ENCODE assay signal across 8 cellular contexts in the genomic region with DNA sequence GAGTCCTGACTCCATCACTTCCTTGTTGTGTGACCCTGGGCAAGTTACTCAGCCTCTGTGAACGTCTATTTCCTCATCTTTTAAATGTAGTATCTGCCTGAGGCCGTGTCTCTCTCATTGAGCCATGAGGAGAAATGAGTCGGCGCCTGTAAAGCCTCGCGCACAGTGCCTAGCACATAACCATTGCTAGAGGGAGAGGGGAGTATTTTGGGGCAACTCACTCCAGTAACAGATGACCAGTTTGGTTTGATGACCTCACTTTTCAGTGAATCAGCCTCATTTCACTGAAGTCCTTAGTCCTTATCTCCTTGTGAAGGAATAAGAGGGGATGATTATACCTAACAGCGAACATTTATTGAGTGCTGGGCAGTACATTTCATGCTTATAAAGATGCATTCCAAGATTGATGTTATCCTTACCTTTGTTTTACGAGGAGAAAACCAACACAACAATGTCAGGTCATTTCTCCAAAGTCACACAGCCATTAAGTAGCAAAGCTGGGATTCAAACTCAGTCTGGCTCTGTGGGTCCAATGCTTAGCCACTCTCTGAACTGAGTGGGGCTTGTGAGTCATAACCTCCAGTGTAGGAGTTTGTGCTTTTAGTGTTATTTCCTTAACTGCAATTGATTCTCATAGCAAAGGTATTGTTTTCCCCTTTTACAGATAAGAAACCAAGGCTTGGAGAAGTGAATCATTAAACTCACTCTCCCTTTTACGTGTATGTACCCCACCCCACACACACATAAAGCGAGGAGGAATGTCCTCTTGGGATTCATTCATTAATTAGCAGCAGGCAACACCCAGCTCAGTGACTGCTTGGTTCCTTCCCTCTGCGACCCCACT. TPM values are rescaled to one million over a fixed set of nuclear protein-coding genes. Genes with fewer than 3 reads are reported as not detected.
A peak's percentile ranks its signal among the peaks of the same experiment; 100 is the strongest.
DNase-seq lines count a peak whose midpoint lies in the region; ATAC-seq and TF ChIP-seq lines count a peak whose summit lies in the region.

No MANE protein-coding gene starts in this region.

- no peaks in the 10 kb centered on the region for H3K9me3 ChIP-seq in neutrophil

- peaks cover 53 to 64% of the 10 kb centered on the region in 2 experiments for H3K4me1 ChIP-seq in neutrophil (ENCODE audit: control insufficient read depth in 1 of 2, insufficient read depth in 1 of 2, low read depth in 1 of 2, low read length in 1 of 2)

- H3K9me3 Mint-ChIP-seq in activated naive CD8-positive, alpha-beta T cell treated with anti-CD3 and anti-CD28 coated beads, Interleukin-2, amount 50 U/mL, for 24 hours, result no peaks in the 10 kb centered on the region

- H3K36me3 Mint-ChIP-seq in activated naive CD8-positive, alpha-beta T cell treated with anti-CD3 and anti-CD28 coated beads, Interleukin-2, amount 50 U/mL, for 24 hours (ENCODE audit: low read depth), result peaks cover 5% of the 10 kb centered on the region

- DNase-seq in GM04504 (ENCODE audit: low read depth) (peak; percentile 66), LHCN-M2 (ENCODE audit: low read depth) (peak; percentile 29), DMS114 treated with DMSO at 0.1 percent for 48 hours (lab: John Stamatoyannopoulos, UW; ENCODE audit: unreplicated experiment) (no peak), substantia nigra (lab: John Stamatoyannopoulos, UW) (no peak)
- peak; percentile 50 for DNase-seq in activated naive CD8-positive, alpha-beta T cell treated with anti-CD3 and anti-CD28 coated beads, Interleukin-2, amount 50 U/mL, for 24 hours

- H3K27me3 ChIP-seq in neutrophil, result no peaks in the 10 kb centered on the region

- H3K27me3 Mint-ChIP-seq in activated naive CD8-positive, alpha-beta T cell treated with anti-CD3 and anti-CD28 coated beads, Interleukin-2, amount 50 U/mL, for 24 hours, result no peaks in the 10 kb centered on the region

- no peaks in the 10 kb centered on the region for H3K36me3 ChIP-seq in neutrophil

- peak overlapping the region; percentile 99 for H3K27ac Mint-ChIP-seq in activated naive CD8-positive, alpha-beta T cell treated with anti-CD3 and anti-CD28 coated beads, Interleukin-2, amount 50 U/mL, for 24 hours

- no peak for TF ChIP-seq CTCF in neutrophil (IDR thresholded peaks at IDR 0.05)

- peak; percentile 86 for ATAC-seq in activated naive CD8-positive, alpha-beta T cell treated with anti-CD3 and anti-CD28 coated beads, Interleukin-2, amount 50 U/mL, for 24 hours
- no peak for ATAC-seq in HG03175 (IDR thresholded peaks at IDR 0.05; ENCODE audit: unreplicated experiment)
- no peak for ATAC-seq in HG03045 (IDR thresholded peaks at IDR 0.05; ENCODE audit: unreplicated experiment)

- H3K4me3 Mint-ChIP-seq in activated naive CD8-positive, alpha-beta T cell treated with anti-CD3 and anti-CD28 coated beads, Interleukin-2, amount 50 U/mL, for 24 hours, result peak overlapping the region; percentile 50

- H3K4me3 ChIP-seq in neutrophil (ENCODE audit: low read depth in 1 of 2, low read length in 1 of 2), result no peak overlapping the region

- peaks cover 59% of the 10 kb centered on the region for H3K4me1 Mint-ChIP-seq in activated naive CD8-positive, alpha-beta T cell treated with anti-CD3 and anti-CD28 coated beads, Interleukin-2, amount 50 U/mL, for 24 hours

- H3K27ac ChIP-seq in neutrophil (peak overlapping the region; percentile 72), substantia nigra (ENCODE audit: low read depth, low read length, poor library complexity, severe bottlenecking) (no peak overlapping the region)

RNA-seq across cellular contexts. Expression of a gene that starts 25.9 kb away (rescaled TPM):
- total RNA-seq in LHCN-M2 (2014; rRNA removed), result 0.46 and 0.51 TPM in 2 replicates
- 0.36 TPM for polyA plus RNA-seq in LHCN-M2 (2012)

Comparison
In these comparisons a context has a peak if more than half of its experiments do, and no peak if none do; other contexts are left out.
1. DNase-seq: peak in GM04504 (single experiment), LHCN-M2 (single experiment) and activated naive CD8-positive, alpha-beta T cell treated with anti-CD3 and anti-CD28 coated beads, Interleukin-2, amount 50 U/mL, for 24 hours (single experiment); none in DMS114 treated with DMSO at 0.1 percent for 48 hours (single experiment) and substantia nigra (0 of 49).